Comparison of ENCODE assay signal across 1 cellular context in the genomic region with DNA sequence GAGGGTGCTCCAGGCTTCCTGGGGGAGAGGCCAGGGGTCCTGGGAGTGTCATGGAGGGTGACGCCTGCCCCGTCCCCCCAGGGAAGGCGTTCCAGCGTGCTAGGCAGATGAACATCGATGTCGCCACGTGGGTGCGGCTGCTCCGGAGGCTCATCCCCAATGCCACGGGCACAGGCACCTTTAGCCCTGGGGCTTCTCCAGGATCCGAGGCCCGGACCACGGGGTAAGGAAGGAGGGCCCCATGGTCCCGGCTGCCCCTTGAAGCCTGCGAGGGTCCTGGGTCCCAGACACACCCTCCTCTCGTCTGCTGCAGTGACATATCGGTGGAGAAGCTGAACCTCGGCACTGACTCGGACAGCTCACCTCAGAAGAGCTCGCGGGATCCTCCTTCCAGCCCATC.
TF ChIP-seq lines count a peak whose summit lies in the region.

No MANE protein-coding gene starts in this region.

TF ChIP-seq in K562, 482 proteins besides CTCF, POLR2A, EP300 and RAD21:
- TF ChIP-seq POLR2G (IDR thresholded peaks at IDR 0.05; ENCODE audit: low read depth, low read length) (peak; percentile 41), ETV1 (tag; conservative IDR thresholded peaks at IDR 0.05; ENCODE audit: low read depth) (no peak)
